1 cellular context compared by ENCODE assay signal in the genomic region with DNA sequence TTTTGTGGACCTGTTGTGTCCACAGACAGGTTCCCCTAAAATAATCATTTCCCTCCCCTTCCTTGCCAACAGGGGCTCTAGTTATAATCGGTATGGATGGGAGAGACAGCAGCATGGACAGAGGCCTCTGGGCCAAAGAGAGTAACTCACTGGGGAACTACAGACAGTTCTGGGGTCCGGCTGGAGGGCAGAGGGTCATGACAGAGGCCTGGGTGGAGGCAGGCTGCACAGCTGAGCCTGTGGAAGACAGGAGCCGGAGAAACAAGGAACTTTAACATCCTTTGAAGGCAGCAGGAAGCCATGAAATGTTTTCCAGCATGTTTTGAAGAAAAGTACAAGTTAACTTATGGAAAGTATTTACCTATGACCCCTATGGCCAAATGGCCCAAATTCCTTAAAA.
TF ChIP-seq lines count a peak whose summit lies in the region.

No MANE protein-coding gene starts in this region.

TF ChIP-seq in K562, 482 proteins besides CTCF, POLR2A, EP300 and RAD21 (continued from another document):
- TF ChIP-seq TCF15 (CRISPR knock-in tag; IDR thresholded peaks at IDR 0.05) (no peak), RBM34 (IDR thresholded peaks at IDR 0.05; ENCODE audit: borderline replicate concordance, insufficient read depth, low read length) (no peak), NFE2 (IDR thresholded peaks at IDR 0.05; ENCODE audit: low read depth) (no peak), EGR1 (conservative IDR thresholded peaks at IDR 0.05) (no peak), GTF2E2 (tag; IDR thresholded peaks at IDR 0.05) (no peak)
